Comparison of ENCODE assay signal across 27 cellular contexts in the genomic region with DNA sequence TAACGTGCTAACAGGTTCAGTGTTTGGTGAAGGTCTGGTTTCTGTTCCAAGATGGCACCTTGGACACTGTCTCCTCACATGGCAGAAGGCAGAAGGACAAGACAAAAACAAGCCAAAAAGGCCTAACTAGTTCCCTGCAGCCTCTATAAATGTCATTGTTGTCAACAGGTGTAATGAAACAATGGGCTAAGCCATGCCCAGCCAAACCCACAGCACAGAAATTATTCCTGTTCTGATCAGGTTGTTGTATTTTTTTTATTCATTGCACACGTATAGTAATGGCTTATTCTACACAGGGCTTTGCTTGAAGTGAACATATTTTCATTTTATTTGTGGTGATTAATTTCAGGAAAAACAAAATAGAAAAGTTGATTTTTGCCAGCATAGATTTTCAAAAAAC. TPM values are rescaled to one million over a fixed set of nuclear protein-coding genes. Genes with fewer than 3 reads are reported as not detected.
"Had no signal": no experiment of that assay in that cellular context is flagged by ENCODE, and none has a peak within 500 bp of the region (broad histone marks: within the 10 kb centered on the region; RNA-seq: fewer than 3 reads in every experiment).

No MANE protein-coding gene starts in this region.

- H3K36me3 Mint-ChIP-seq: mesothelial cell of epicardium had no signal

- DNase-seq: colonic mucosa; cortex of kidney; effector CD8-positive, alpha-beta T cell; effector memory CD8-positive, alpha-beta T cell; endodermal cell; erythroblast; esophagus squamous epithelium; foreskin fibroblast; foreskin melanocyte; gastrocnemius medialis; glutamatergic neuron; heart right ventricle; hippocampal formation; left cardiac atrium; left lung; left ventricle myocardium superior; lower lobe of right lung; mesenchymal stem cell; mucosa of descending colon had no signal

- H3K27ac ChIP-seq: colonic mucosa, epithelial cell of prostate, esophagus squamous epithelium, gastrocnemius medialis, heart right ventricle, left lung, lower lobe of right lung had no signal

- H3K27me3 ChIP-seq: colonic mucosa, esophagus squamous epithelium, gastrocnemius medialis, left lung had no signal

- H3K9me3 Mint-ChIP-seq: dendritic cell treated with granulocyte-macrophage colony-stimulating factor and Interleukin-4, amounts not matched to agents 40 ng/mL and 50 ng/mL, for 4 days; effector memory CD8-positive, alpha-beta T cell; endodermal cell; mesothelial cell of epicardium had no signal

- H3K4me1 ChIP-seq: colonic mucosa, gastrocnemius medialis, heart right ventricle, left lung, lower lobe of right lung had no signal

- ATAC-seq: effector memory CD8-positive, alpha-beta T cell; esophagus mucosa; gastrocnemius medialis; heart right ventricle; left cardiac atrium; left lung; left ventricle myocardium superior; lower lobe of right lung; mucosa of descending colon had no signal

- H3K9me3 ChIP-seq: colonic mucosa, esophagus squamous epithelium, gastrocnemius medialis, heart right ventricle, left lung, lower lobe of right lung, mucosa of descending colon had no signal

- H3K4me3 Mint-ChIP-seq: dendritic cell treated with granulocyte-macrophage colony-stimulating factor and Interleukin-4, amounts not matched to agents 40 ng/mL and 50 ng/mL, for 4 days; effector memory CD8-positive, alpha-beta T cell; endodermal cell; mesothelial cell of epicardium had no signal

- H3K4me3 ChIP-seq: colonic mucosa, esophagus squamous epithelium, gastrocnemius medialis, heart right ventricle, left lung, lower lobe of right lung, mucosa of descending colon had no signal

- H3K27ac Mint-ChIP-seq: dendritic cell treated with granulocyte-macrophage colony-stimulating factor and Interleukin-4, amounts not matched to agents 40 ng/mL and 50 ng/mL, for 4 days; effector memory CD8-positive, alpha-beta T cell; endodermal cell; mesothelial cell of epicardium had no signal

- H3K27me3 Mint-ChIP-seq: effector memory CD8-positive, alpha-beta T cell had no signal

- H3K36me3 ChIP-seq: colonic mucosa, esophagus squamous epithelium, gastrocnemius medialis, heart right ventricle, left lung, lower lobe of right lung had no signal

- H3K4me1 Mint-ChIP-seq: mesothelial cell of epicardium had no signal

RNA-seq across cellular contexts. Expression of a gene that starts 44.2 kb away (rescaled TPM):
- total RNA-seq: dermis microvascular lymphatic vessel endothelial cell, gastrocnemius medialis, glomerular endothelial cell, kidney epithelial cell, left cardiac atrium, left ventricle myocardium superior, lung microvascular endothelial cell, mesothelial cell of epicardium had no signal
- polyA plus RNA-seq: heart right ventricle had no signal

RNA-seq across cellular contexts. Expression of a gene that starts 45.9 kb away (rescaled TPM):
- total RNA-seq: dermis microvascular lymphatic vessel endothelial cell, glomerular endothelial cell, left ventricle myocardium superior, lung microvascular endothelial cell, mesothelial cell of epicardium had no signal

RNA-seq across cellular contexts. Expression of a gene that starts 56.0 kb away (rescaled TPM):
- total RNA-seq: glomerular endothelial cell had no signal
